20 cellular contexts compared by ENCODE assay signal in genomic region chr9:94341703-94342102, GRCh38. TPM values are rescaled to one million over a fixed set of nuclear protein-coding genes. Genes with fewer than 3 reads are reported as not detected.
"Had no signal": no experiment of that assay in that cellular context is flagged by ENCODE, and none has a peak within 500 bp of the region (broad histone marks: within the 10 kb centered on the region; RNA-seq: fewer than 3 reads in every experiment).

No MANE protein-coding gene starts in this region.

RNA-seq across cellular contexts. Expression of gene NUTM2F, which starts 13.3 kb away (rescaled TPM):
- total RNA-seq: naive thymus-derived CD4-positive, alpha-beta T cell; natural killer cell; occipital lobe; osteoblast; ovary; progenitor cell of endocrine pancreas; psoas muscle; renal cortical epithelial cell; right cardiac atrium; sigmoid colon; skeletal muscle tissue; stomach; subcutaneous adipose tissue; temporal lobe; thoracic aorta; thyroid gland; upper lobe of left lung; ureter; vagina had no signal
- polyA plus RNA-seq: naive thymus-derived CD4-positive, alpha-beta T cell; ovary; right cardiac atrium; sigmoid colon; small intestine; stomach had no signal
